Comparison of ENCODE assay signal across 11 cellular contexts in genomic region chr7:136869991-136870798, GRCh38. TPM values are rescaled to one million over a fixed set of nuclear protein-coding genes. Genes with fewer than 3 reads are reported as not detected.
DNase-seq lines count a peak whose midpoint lies in the region; ATAC-seq and TF ChIP-seq lines count a peak whose summit lies in the region.
"Had no signal": no experiment of that assay in that cellular context is flagged by ENCODE, and none has a peak within 500 bp of the region (broad histone marks: within the 10 kb centered on the region; RNA-seq: fewer than 3 reads in every experiment).

No MANE protein-coding gene starts in this region.

- no peak overlapping the region for H3K9ac ChIP-seq in mesendoderm (ENCODE audit: low read length)

- no peak overlapping the region for H3K18ac ChIP-seq in mesendoderm (ENCODE audit: low read length)

- H3K79me1 ChIP-seq in mesendoderm (ENCODE audit: low read length) = no peaks in the 10 kb centered on the region

- H3K4me2 ChIP-seq in mesendoderm (ENCODE audit: low read length) = peak overlapping the region; percentile 13

- TF ChIP-seq POLR2A in uterus (IDR thresholded peaks at IDR 0.05) (no peak), Peyer's patch (IDR thresholded peaks at IDR 0.05) (no peak)

- no CpG with 5 or more reads among the region's 48 CpGs for WGBS in mesendoderm (ENCODE audit: extremely low coverage, insufficient coverage, low lambda C conversion rate)

- no peak overlapping the region for H3K4me3 Mint-ChIP-seq in activated CD4-positive, alpha-beta T cell treated with anti-CD3 and anti-CD28 coated beads for 36 hours
- H3K4me3 Mint-ChIP-seq: activated naive CD4-positive, alpha-beta T cell treated with anti-CD3 and anti-CD28 coated beads for 36 hours had no signal

- H3K27ac ChIP-seq in mesendoderm (ENCODE audit: low read depth, low read length) = no peak overlapping the region
- no peak overlapping the region for H3K27ac ChIP-seq in uterus
- H3K27ac ChIP-seq in Peyer's patch = peak overlapping the region in 1 of 4 donors; percentile 61

- H3K4me3 ChIP-seq in epithelial cell of proximal tubule (ENCODE audit: low read depth, low read length) = peak overlapping the region; percentile 11
- no peak overlapping the region for H3K4me3 ChIP-seq in mesendoderm (ENCODE audit: low read length)
- H3K4me3 ChIP-seq in uterus = peak overlapping the region; percentile 6 to 27
- peak overlapping the region in 2 of 4 donors; percentile 14 to 46 for H3K4me3 ChIP-seq in Peyer's patch

- H3K4me1 ChIP-seq in mesendoderm (ENCODE audit: control insufficient read depth, low read depth, low read length) (no peaks in the 10 kb centered on the region), uterus (peaks cover 0 to 16% of the 10 kb centered on the region in 2 donors), Peyer's patch (no peaks in the 10 kb centered on the region)

- H3K9me3 Mint-ChIP-seq in activated CD4-positive, alpha-beta T cell treated with anti-CD3 and anti-CD28 coated beads for 36 hours (ENCODE audit: low read depth) = peaks cover under 1% of the 10 kb centered on the region
- H3K9me3 Mint-ChIP-seq: activated naive CD4-positive, alpha-beta T cell treated with anti-CD3 and anti-CD28 coated beads for 36 hours had no signal

- ATAC-seq in activated CD4-positive, alpha-beta T cell treated with anti-CD3 and anti-CD28 coated beads for 36 hours = no peak
- ATAC-seq in HG03159 (IDR thresholded peaks at IDR 0.05; ENCODE audit: unreplicated experiment) = no peak

- H2BK15ac ChIP-seq in mesendoderm (replicated peaks; ENCODE audit: low read depth) = no peak overlapping the region

- H3K9me3 ChIP-seq in uterus (no peaks in the 10 kb centered on the region), Peyer's patch (no peaks in the 10 kb centered on the region)

- H3K36me3 ChIP-seq in mesendoderm (ENCODE audit: control insufficient read depth, insufficient read depth, low read length) (no peaks in the 10 kb centered on the region), uterus (no peaks in the 10 kb centered on the region), Peyer's patch (no peaks in the 10 kb centered on the region)

- peaks cover 47% of the 10 kb centered on the region for H3K27me3 ChIP-seq in mesendoderm (ENCODE audit: insufficient read depth, low read length, poor library complexity)
- H3K27me3 ChIP-seq in uterus = peaks cover 0 to 4% of the 10 kb centered on the region in 2 donors
- no peaks in the 10 kb centered on the region for H3K27me3 ChIP-seq in Peyer's patch

- H3K27ac Mint-ChIP-seq in activated CD4-positive, alpha-beta T cell treated with anti-CD3 and anti-CD28 coated beads for 36 hours = no peak overlapping the region
- H3K27ac Mint-ChIP-seq: activated naive CD4-positive, alpha-beta T cell treated with anti-CD3 and anti-CD28 coated beads for 36 hours had no signal

- peak; percentile 2 for DNase-seq in activated CD4-positive, alpha-beta T cell treated with anti-CD3 and anti-CD28 coated beads for 36 hours
- DNase-seq in activated CD4-positive, alpha-beta T cell treated with anti-CD3 and anti-CD28 coated beads, Interleukin-2, amount 50 U/mL, for 4 hours = no peak
- DNase-seq in epithelial cell of proximal tubule (ENCODE audit: low read depth) (no peak), mesendoderm (peak; percentile 11), uterus (no peak), Peyer's patch (no peak), middle frontal gyrus (ENCODE audit: extremely low spot score, low spot score) (no peak)
- DNase-seq: activated naive CD4-positive, alpha-beta T cell treated with anti-CD3 and anti-CD28 coated beads for 36 hours; AML-193; NCI-H1105 had no signal

- no peak overlapping the region for H2BK5ac ChIP-seq in mesendoderm (ENCODE audit: low read length)

- H3K4ac ChIP-seq in mesendoderm (ENCODE audit: low read depth, low read length) = no peak overlapping the region

- H3K36me3 Mint-ChIP-seq in activated CD4-positive, alpha-beta T cell treated with anti-CD3 and anti-CD28 coated beads for 36 hours (ENCODE audit: low read depth) = no peaks in the 10 kb centered on the region

- no peak overlapping the region for H4K5ac ChIP-seq in mesendoderm (ENCODE audit: low read length)

- no peak for TF ChIP-seq CTCF in epithelial cell of proximal tubule (conservative IDR thresholded peaks at IDR 0.05; ENCODE audit: low read depth, low read length)
- no peak for TF ChIP-seq CTCF in uterus (IDR thresholded peaks at IDR 0.05)
- no peak for TF ChIP-seq CTCF in Peyer's patch (IDR thresholded peaks at IDR 0.05)

- no peak overlapping the region for H4K8ac ChIP-seq in mesendoderm (ENCODE audit: low read depth, low read length)

- no peaks in the 10 kb centered on the region for H3K79me2 ChIP-seq in mesendoderm (ENCODE audit: control insufficient read depth, insufficient read depth, low read length)

- H3K23ac ChIP-seq in mesendoderm (ENCODE audit: low read length) = no peak overlapping the region

- H3K4me1 Mint-ChIP-seq in activated CD4-positive, alpha-beta T cell treated with anti-CD3 and anti-CD28 coated beads for 36 hours = no peaks in the 10 kb centered on the region

- peaks cover 38% of the 10 kb centered on the region for H3K27me3 Mint-ChIP-seq in activated CD4-positive, alpha-beta T cell treated with anti-CD3 and anti-CD28 coated beads for 36 hours

- POLR2A ChIA-PET in activated CD4-positive, alpha-beta T cell treated with anti-CD3 and anti-CD28 coated beads for 36 hours (lab: Charles Lee) = no interaction called here

- no peak overlapping the region for H3K56ac ChIP-seq in mesendoderm (ENCODE audit: low read length)

- no peak overlapping the region for H2AK5ac ChIP-seq in mesendoderm (ENCODE audit: low read length)

- intact Hi-C loops in activated CD4-positive, alpha-beta T cell treated with anti-CD3 and anti-CD28 coated beads for 36 hours (cut with DNase I, micrococcal nuclease) = loop anchor here in 1 of 2 experiments (5.0 kb wide), 1 partner anchor 1068 kb away; no protein-coding TSS in a partner anchor
- intact Hi-C loops in uterus (cut with DNase I; ENCODE audit: low total_unique reads) = no loop called here

- CTCF ChIA-PET in activated CD4-positive, alpha-beta T cell treated with anti-CD3 and anti-CD28 coated beads for 36 hours (lab: Charles Lee) = interaction anchor here (0.6 to 0.7 kb wide), 2 partner anchors 21 to 1134 kb away, joined by 3 read pairs; no protein-coding TSS in a partner anchor

- H2BK120ac ChIP-seq in mesendoderm (ENCODE audit: low read depth, low read length) = no peak overlapping the region

RNA-seq across cellular contexts. Expression of gene CHRM2, which starts 1.7 kb away (rescaled TPM):
- total RNA-seq in activated CD4-positive, alpha-beta T cell treated with anti-CD3 and anti-CD28 coated beads for 36 hours = not detected
- total RNA-seq in epithelial cell of proximal tubule = 0.06 TPM in 1 of 2 replicates, not detected in the other
- polyA plus RNA-seq in mesendoderm (2013, experiment 1 of 2) = not detected
- polyA plus RNA-seq in mesendoderm (2013, experiment 2 of 2) = not detected
- 1 to 10 TPM in 1 of 4 donors, under 1 TPM in 1, not detected in 2; 0.49 to 5.6 TPM for total RNA-seq in uterus
- 1 to 10 TPM in 1 of 4 donors, under 1 TPM in 1, not detected in 2; 0.40 to 2.0 TPM for total RNA-seq in Peyer's patch
- total RNA-seq: activated naive CD4-positive, alpha-beta T cell treated with anti-CD3 and anti-CD28 coated beads for 36 hours had no signal

Comparison
In these comparisons a context has a peak if more than half of its experiments do, and no peak if none do; other contexts are left out.
1. DNase-seq: peak in activated CD4-positive, alpha-beta T cell treated with anti-CD3 and anti-CD28 coated beads for 36 hours (single experiment) and mesendoderm (single experiment); none in activated CD4-positive, alpha-beta T cell treated with anti-CD3 and anti-CD28 coated beads, Interleukin-2, amount 50 U/mL, for 4 hours (0 of 2), epithelial cell of proximal tubule (single experiment), uterus (0 of 2), Peyer's patch (0 of 3) and middle frontal gyrus (single experiment).